23 cellular contexts compared by ENCODE assay signal in genomic region chr1:53763911-53764310, GRCh38. TPM values are rescaled to one million over a fixed set of nuclear protein-coding genes. Genes with fewer than 3 reads are reported as not detected.
"Had no signal": no experiment of that assay in that cellular context is flagged by ENCODE, and none has a peak within 500 bp of the region (broad histone marks: within the 10 kb centered on the region; RNA-seq: fewer than 3 reads in every experiment).

No MANE protein-coding gene starts in this region.

- H3K27me3 ChIP-seq: gastroesophageal sphincter, hepatocyte, neural progenitor cell, suprapubic skin, tibial nerve had no signal

- DNase-seq: activated CD4-positive, alpha-beta T cell treated with anti-CD3 and anti-CD28 coated beads, Interleukin-2, amount 10 ng/mL, durations not matched to agents 7 days and 5 days; activated CD4-positive, CD25-positive, alpha-beta regulatory T cell treated with anti-CD3 and anti-CD28 coated beads, Interleukin-2, amount 50 U/mL, for 72 hours; activated gamma-delta T cell treated with Interleukin-2 at 50 U/mL for 16 hours; activated naive CD4-positive, alpha-beta T cell treated with anti-CD3 and anti-CD28 coated beads, Interleukin-2, amount 50 U/mL, for 16 hours; activated T-cell treated with anti-CD3 and anti-CD28 coated beads for 4 hours; dermis blood vessel endothelial cell; effector CD4-positive, alpha-beta T cell; kidney; midbrain; naive thymus-derived CD4-positive, alpha-beta T cell; occipital lobe; right cardiac atrium; stimulated activated CD4-positive, alpha-beta T cell treated with anti-CD3 and anti-CD28 coated beads, Interleukin-15, amount 100 ng/mL, for 24 hours; stimulated activated CD4-positive, alpha-beta T cell treated with anti-CD3 and anti-CD28 coated beads, Interleukin-2, amount 100 ng/mL, for 24 hours; stimulated activated naive CD4-positive, alpha-beta T cell; SW 1271; T-helper 17 cell had no signal

- H3K27ac ChIP-seq: gastroesophageal sphincter, hepatocyte, neural progenitor cell, suprapubic skin, tibial nerve had no signal

- H3K27me3 Mint-ChIP-seq: activated CD4-positive, alpha-beta T cell treated with anti-CD3 and anti-CD28 coated beads, Interleukin-2, amount 10 ng/mL, durations not matched to agents 7 days and 5 days; memory B cell; naive thymus-derived CD4-positive, alpha-beta T cell; T-helper 17 cell had no signal

- ATAC-seq: gastroesophageal sphincter; naive thymus-derived CD4-positive, alpha-beta T cell; right cardiac atrium; T-helper 17 cell had no signal

- H3K4me1 ChIP-seq: gastroesophageal sphincter, neural progenitor cell, suprapubic skin had no signal

- H3K36me3 ChIP-seq: suprapubic skin had no signal

- H3K4me1 Mint-ChIP-seq: memory B cell, neural progenitor cell had no signal

- H3K9me3 ChIP-seq: suprapubic skin had no signal

- H3K4me3 ChIP-seq: gastroesophageal sphincter, hepatocyte, neural progenitor cell, suprapubic skin, tibial nerve had no signal

- H3K27ac Mint-ChIP-seq: activated CD4-positive, alpha-beta T cell treated with anti-CD3 and anti-CD28 coated beads, Interleukin-2, amount 10 ng/mL, durations not matched to agents 7 days and 5 days; memory B cell; neural progenitor cell; T-helper 17 cell had no signal

- H3K4me3 Mint-ChIP-seq: activated CD4-positive, alpha-beta T cell treated with anti-CD3 and anti-CD28 coated beads, Interleukin-2, amount 10 ng/mL, durations not matched to agents 7 days and 5 days; memory B cell; naive thymus-derived CD4-positive, alpha-beta T cell; neural progenitor cell; T-helper 17 cell had no signal

- H3K9me3 Mint-ChIP-seq: activated CD4-positive, alpha-beta T cell treated with anti-CD3 and anti-CD28 coated beads, Interleukin-2, amount 10 ng/mL, durations not matched to agents 7 days and 5 days; neural progenitor cell had no signal

RNA-seq across cellular contexts. Expression of gene GLIS1, which starts 24.9 kb away (rescaled TPM):
- total RNA-seq: activated CD4-positive, alpha-beta T cell treated with anti-CD3 and anti-CD28 coated beads, Interleukin-2, amount 10 ng/mL, durations not matched to agents 7 days and 5 days; dermis blood vessel endothelial cell; naive thymus-derived CD4-positive, alpha-beta T cell; occipital lobe; T-helper 17 cell had no signal
- polyA plus RNA-seq: naive thymus-derived CD4-positive, alpha-beta T cell had no signal
